ENCODE assay signal across 1 cellular context in genomic region chr3:156628095-156628690, GRCh38.
TF ChIP-seq lines count a peak whose summit lies in the region.

No MANE protein-coding gene starts in this region.

TF ChIP-seq in HepG2, 621 proteins besides CTCF, POLR2A, EP300 and RAD21 (continued from another document and continues in another):
- TF ChIP-seq E2F2 (CRISPR knock-in tag; IDR thresholded peaks at IDR 0.05; ENCODE audit: borderline replicate concordance) (no peak), ZNF530 (CRISPR knock-in tag; IDR thresholded peaks at IDR 0.05; ENCODE audit: low read depth) (no peak), ZNF629 (CRISPR knock-in tag; conservative IDR thresholded peaks at IDR 0.05) (no peak), ZNF879 (CRISPR knock-in tag; IDR thresholded peaks at IDR 0.05) (no peak), ZNF777 (CRISPR knock-in tag; IDR thresholded peaks at IDR 0.05) (no peak), ZBTB3 (CRISPR knock-in tag; IDR thresholded peaks at IDR 0.05; ENCODE audit: borderline replicate concordance, low read depth) (no peak), ATF3 (CRISPR knock-in tag; IDR thresholded peaks at IDR 0.05) (no peak), TEAD3 (CRISPR knock-in tag; optimal IDR thresholded peaks at IDR 0.05; ENCODE audit: borderline replicate concordance) (peak; percentile 80), ZNF280B (CRISPR knock-in tag; IDR thresholded peaks at IDR 0.05; ENCODE audit: borderline replicate concordance) (no peak), ZNF782 (CRISPR knock-in tag; IDR thresholded peaks at IDR 0.05; ENCODE audit: borderline replicate concordance) (no peak), SRSF9 (IDR thresholded peaks at IDR 0.05; ENCODE audit: borderline replicate concordance, insufficient read depth, low read depth, low read length, poor library complexity, severe bottlenecking) (no peak), SP5 (CRISPR knock-in tag; IDR thresholded peaks at IDR 0.05; ENCODE audit: borderline replicate concordance, low read depth) (no peak), ZSCAN31 (CRISPR knock-in tag; IDR thresholded peaks at IDR 0.05; ENCODE audit: low read depth) (no peak), ETV6 (CRISPR knock-in tag; conservative IDR thresholded peaks at IDR 0.05) (no peak), HNF4G (IDR thresholded peaks at IDR 0.05; ENCODE audit: borderline replicate concordance, low read depth, low read length) (0 out of 2 replicates have a peak, but pooled peaks have one; percentile 6), HNF4G (CRISPR knock-in tag; IDR thresholded peaks at IDR 0.05; ENCODE audit: borderline replicate concordance, low read depth) (no peak), ZNF253 (CRISPR knock-in tag; IDR thresholded peaks at IDR 0.05; ENCODE audit: borderline replicate concordance) (no peak), SNAPC4 (CRISPR knock-in tag; IDR thresholded peaks at IDR 0.05) (no peak), HMG20A (CRISPR knock-in tag; IDR thresholded peaks at IDR 0.05; ENCODE audit: borderline replicate concordance) (no peak), ZNF639 (CRISPR knock-in tag; conservative IDR thresholded peaks at IDR 0.05) (no peak), ZSCAN9 (CRISPR knock-in tag; IDR thresholded peaks at IDR 0.05; ENCODE audit: borderline replicate concordance) (no peak), PLSCR1 (CRISPR knock-in tag; IDR thresholded peaks at IDR 0.05; ENCODE audit: borderline replicate concordance) (no peak), BCL6 (CRISPR knock-in tag; IDR thresholded peaks at IDR 0.05) (no peak), PHF8 (CRISPR knock-in tag; IDR thresholded peaks at IDR 0.05) (no peak), NFRKB (IDR thresholded peaks at IDR 0.05) (no peak), ARID3A (IDR thresholded peaks at IDR 0.05; ENCODE audit: low read depth, low read length) (peak; percentile 64), GLMP (CRISPR knock-in tag; IDR thresholded peaks at IDR 0.05; ENCODE audit: borderline replicate concordance) (no peak), ZNF282 (IDR thresholded peaks at IDR 0.05; ENCODE audit: partially characterized antibody) (no peak), ZFY (CRISPR knock-in tag; IDR thresholded peaks at IDR 0.05) (no peak), NR0B2 (CRISPR knock-in tag; IDR thresholded peaks at IDR 0.05) (no peak), CEBPB (IDR thresholded peaks at IDR 0.05; ENCODE audit: borderline replicate concordance, low read depth, low read length) (peak; percentile 91), THAP8 (CRISPR knock-in tag; IDR thresholded peaks at IDR 0.05; ENCODE audit: borderline replicate concordance) (no peak), MAFG (CRISPR knock-in tag; IDR thresholded peaks at IDR 0.05) (no peak), CENPBD1 (CRISPR knock-in tag; IDR thresholded peaks at IDR 0.05; ENCODE audit: borderline replicate concordance, low read depth) (no peak), ZNF451 (CRISPR knock-in tag; IDR thresholded peaks at IDR 0.05) (no peak), ZNF598 (CRISPR knock-in tag; IDR thresholded peaks at IDR 0.05; ENCODE audit: borderline replicate concordance) (no peak), SRF (IDR thresholded peaks at IDR 0.05; ENCODE audit: low read depth, low read length) (no peak), ZBTB7A (CRISPR knock-in tag; IDR thresholded peaks at IDR 0.05) (no peak), ELF1 (CRISPR knock-in tag; IDR thresholded peaks at IDR 0.05) (no peak), FOXC1 (CRISPR knock-in tag; IDR thresholded peaks at IDR 0.05; ENCODE audit: borderline replicate concordance) (no peak), SOX13 (IDR thresholded peaks at IDR 0.05) (no peak), SOX13 (CRISPR knock-in tag; conservative IDR thresholded peaks at IDR 0.05 in 1 of 2, IDR thresholded peaks at IDR 0.05 in 1 of 2) (peak in 1 of 2 experiments; percentile 15; a peak in 1 of 4 replicates), RARA (CRISPR knock-in tag; IDR thresholded peaks at IDR 0.05) (0 out of 2 replicates have a peak, but pooled peaks have one; percentile 12), ZNF468 (CRISPR knock-in tag; IDR thresholded peaks at IDR 0.05) (no peak), ZNF3 (CRISPR knock-in tag; IDR thresholded peaks at IDR 0.05) (no peak), TAF1 (CRISPR knock-in tag; IDR thresholded peaks at IDR 0.05) (no peak), ZMAT5 (CRISPR knock-in tag; IDR thresholded peaks at IDR 0.05; ENCODE audit: borderline replicate concordance, low read depth) (no peak), YEATS2 (CRISPR knock-in tag; IDR thresholded peaks at IDR 0.05; ENCODE audit: borderline replicate concordance) (no peak), AGO1 (IDR thresholded peaks at IDR 0.05; ENCODE audit: low read depth, low read length, poor library complexity, severe bottlenecking) (no peak), ZNF670 (CRISPR knock-in tag; IDR thresholded peaks at IDR 0.05; ENCODE audit: borderline replicate concordance) (no peak), SMAD3 (CRISPR knock-in tag; IDR thresholded peaks at IDR 0.05) (no peak), TFE3 (CRISPR knock-in tag; IDR thresholded peaks at IDR 0.05) (no peak), NR2F2 (IDR thresholded peaks at IDR 0.05; ENCODE audit: borderline replicate concordance, low read depth) (0 out of 2 replicates have a peak, but pooled peaks have one; percentile 13)
